In genomic region chr7:155415093-155415492, GRCh38 we compare ENCODE assay signal across 10 cellular contexts. TPM values are rescaled to one million over a fixed set of nuclear protein-coding genes. Genes with fewer than 3 reads are reported as not detected.
"Had no signal": no experiment of that assay in that cellular context is flagged by ENCODE, and none has a peak within 500 bp of the region (broad histone marks: within the 10 kb centered on the region; RNA-seq: fewer than 3 reads in every experiment).

No MANE protein-coding gene starts in this region.

- FAIRE-seq: HepG2, HTR-8/SVneo had no signal

- H3K9ac ChIP-seq: KMS-11 had no signal

- H3K4me2 ChIP-seq: KMS-11 had no signal

- ATAC-seq: HepG2 had no signal

- DNase-seq: IMR-90, KBM-7, KG1 had no signal

- H3K27ac ChIP-seq: HL-60, KMS-11 had no signal

RNA-seq across cellular contexts. Expression of gene EN2, which starts 42.8 kb away (rescaled TPM):
- total RNA-seq: HepG2, HT-29, HT1080, IMR-90 had no signal
- polyA plus RNA-seq: HepG2, IgD-negative memory B cell, IMR-90 had no signal
